In the genomic region with DNA sequence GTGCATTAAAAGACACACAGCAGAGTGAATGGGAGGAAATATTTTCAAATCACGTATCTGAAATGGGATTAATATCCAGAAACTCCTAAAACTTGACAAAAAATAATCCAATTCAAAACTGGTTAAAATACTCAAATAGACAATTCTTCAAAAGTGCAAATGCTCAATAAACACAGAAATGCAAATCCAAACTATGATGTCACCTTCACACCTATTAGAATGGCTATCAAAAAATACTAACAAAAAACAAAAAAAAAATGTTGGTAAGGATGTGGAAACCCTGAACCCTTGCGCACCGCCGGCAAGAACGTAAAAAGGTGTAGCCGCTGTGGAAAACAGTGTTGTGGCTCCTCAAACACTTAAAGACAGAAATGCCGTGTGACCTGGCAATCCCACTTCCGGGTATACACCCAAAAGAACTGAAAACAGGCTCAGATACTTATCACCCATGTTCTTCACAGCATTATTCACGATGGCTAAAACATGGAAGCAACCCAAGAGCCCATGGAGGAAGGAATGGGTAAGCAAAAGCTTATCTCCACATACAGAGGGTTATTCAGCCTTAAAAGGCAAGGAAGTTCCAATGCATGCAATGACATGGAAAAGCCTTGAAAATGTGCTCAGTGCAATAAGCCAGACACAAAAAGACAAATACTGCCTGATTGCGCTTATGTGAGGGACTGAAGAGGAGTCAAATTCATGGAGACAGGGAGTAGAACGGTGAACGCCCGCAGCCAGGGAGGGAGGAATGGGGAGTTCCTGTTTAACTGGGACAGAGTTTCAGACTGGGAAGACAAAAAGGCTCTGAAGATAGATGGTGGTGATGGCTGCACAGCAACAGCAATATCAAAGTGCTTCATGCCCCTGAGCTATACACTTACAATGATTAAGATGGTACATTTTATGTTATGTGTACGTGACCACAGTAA, we compare ENCODE assay signal across 1 cellular context.
A peak's percentile ranks its signal among the peaks of the same experiment; 100 is the strongest.
TF ChIP-seq lines count a peak whose summit lies in the region.

No MANE protein-coding gene starts in this region.

TF ChIP-seq in K562, 482 proteins besides CTCF, POLR2A, EP300 and RAD21 (continued from another document and continues in another):
- TF ChIP-seq, protein P1, sequence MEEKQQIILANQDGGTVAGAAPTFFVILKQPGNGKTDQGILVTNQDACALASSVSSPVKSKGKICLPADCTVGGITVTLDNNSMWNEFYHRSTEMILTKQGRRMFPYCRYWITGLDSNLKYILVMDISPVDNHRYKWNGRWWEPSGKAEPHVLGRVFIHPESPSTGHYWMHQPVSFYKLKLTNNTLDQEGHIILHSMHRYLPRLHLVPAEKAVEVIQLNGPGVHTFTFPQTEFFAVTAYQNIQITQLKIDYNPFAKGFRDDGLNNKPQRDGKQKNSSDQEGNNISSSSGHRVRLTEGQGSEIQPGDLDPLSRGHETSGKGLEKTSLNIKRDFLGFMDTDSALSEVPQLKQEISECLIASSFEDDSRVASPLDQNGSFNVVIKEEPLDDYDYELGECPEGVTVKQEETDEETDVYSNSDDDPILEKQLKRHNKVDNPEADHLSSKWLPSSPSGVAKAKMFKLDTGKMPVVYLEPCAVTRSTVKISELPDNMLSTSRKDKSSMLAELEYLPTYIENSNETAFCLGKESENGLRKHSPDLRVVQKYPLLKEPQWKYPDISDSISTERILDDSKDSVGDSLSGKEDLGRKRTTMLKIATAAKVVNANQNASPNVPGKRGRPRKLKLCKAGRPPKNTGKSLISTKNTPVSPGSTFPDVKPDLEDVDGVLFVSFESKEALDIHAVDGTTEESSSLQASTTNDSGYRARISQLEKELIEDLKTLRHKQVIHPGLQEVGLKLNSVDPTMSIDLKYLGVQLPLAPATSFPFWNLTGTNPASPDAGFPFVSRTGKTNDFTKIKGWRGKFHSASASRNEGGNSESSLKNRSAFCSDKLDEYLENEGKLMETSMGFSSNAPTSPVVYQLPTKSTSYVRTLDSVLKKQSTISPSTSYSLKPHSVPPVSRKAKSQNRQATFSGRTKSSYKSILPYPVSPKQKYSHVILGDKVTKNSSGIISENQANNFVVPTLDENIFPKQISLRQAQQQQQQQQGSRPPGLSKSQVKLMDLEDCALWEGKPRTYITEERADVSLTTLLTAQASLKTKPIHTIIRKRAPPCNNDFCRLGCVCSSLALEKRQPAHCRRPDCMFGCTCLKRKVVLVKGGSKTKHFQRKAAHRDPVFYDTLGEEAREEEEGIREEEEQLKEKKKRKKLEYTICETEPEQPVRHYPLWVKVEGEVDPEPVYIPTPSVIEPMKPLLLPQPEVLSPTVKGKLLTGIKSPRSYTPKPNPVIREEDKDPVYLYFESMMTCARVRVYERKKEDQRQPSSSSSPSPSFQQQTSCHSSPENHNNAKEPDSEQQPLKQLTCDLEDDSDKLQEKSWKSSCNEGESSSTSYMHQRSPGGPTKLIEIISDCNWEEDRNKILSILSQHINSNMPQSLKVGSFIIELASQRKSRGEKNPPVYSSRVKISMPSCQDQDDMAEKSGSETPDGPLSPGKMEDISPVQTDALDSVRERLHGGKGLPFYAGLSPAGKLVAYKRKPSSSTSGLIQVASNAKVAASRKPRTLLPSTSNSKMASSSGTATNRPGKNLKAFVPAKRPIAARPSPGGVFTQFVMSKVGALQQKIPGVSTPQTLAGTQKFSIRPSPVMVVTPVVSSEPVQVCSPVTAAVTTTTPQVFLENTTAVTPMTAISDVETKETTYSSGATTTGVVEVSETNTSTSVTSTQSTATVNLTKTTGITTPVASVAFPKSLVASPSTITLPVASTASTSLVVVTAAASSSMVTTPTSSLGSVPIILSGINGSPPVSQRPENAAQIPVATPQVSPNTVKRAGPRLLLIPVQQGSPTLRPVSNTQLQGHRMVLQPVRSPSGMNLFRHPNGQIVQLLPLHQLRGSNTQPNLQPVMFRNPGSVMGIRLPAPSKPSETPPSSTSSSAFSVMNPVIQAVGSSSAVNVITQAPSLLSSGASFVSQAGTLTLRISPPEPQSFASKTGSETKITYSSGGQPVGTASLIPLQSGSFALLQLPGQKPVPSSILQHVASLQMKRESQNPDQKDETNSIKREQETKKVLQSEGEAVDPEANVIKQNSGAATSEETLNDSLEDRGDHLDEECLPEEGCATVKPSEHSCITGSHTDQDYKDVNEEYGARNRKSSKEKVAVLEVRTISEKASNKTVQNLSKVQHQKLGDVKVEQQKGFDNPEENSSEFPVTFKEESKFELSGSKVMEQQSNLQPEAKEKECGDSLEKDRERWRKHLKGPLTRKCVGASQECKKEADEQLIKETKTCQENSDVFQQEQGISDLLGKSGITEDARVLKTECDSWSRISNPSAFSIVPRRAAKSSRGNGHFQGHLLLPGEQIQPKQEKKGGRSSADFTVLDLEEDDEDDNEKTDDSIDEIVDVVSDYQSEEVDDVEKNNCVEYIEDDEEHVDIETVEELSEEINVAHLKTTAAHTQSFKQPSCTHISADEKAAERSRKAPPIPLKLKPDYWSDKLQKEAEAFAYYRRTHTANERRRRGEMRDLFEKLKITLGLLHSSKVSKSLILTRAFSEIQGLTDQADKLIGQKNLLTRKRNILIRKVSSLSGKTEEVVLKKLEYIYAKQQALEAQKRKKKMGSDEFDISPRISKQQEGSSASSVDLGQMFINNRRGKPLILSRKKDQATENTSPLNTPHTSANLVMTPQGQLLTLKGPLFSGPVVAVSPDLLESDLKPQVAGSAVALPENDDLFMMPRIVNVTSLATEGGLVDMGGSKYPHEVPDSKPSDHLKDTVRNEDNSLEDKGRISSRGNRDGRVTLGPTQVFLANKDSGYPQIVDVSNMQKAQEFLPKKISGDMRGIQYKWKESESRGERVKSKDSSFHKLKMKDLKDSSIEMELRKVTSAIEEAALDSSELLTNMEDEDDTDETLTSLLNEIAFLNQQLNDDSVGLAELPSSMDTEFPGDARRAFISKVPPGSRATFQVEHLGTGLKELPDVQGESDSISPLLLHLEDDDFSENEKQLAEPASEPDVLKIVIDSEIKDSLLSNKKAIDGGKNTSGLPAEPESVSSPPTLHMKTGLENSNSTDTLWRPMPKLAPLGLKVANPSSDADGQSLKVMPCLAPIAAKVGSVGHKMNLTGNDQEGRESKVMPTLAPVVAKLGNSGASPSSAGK (IDR thresholded peaks at IDR 0.05): peak; percentile 95
- TF ChIP-seq, protein P2, sequence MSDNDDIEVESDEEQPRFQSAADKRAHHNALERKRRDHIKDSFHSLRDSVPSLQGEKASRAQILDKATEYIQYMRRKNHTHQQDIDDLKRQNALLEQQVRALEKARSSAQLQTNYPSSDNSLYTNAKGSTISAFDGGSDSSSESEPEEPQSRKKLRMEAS (CRISPR knock-in tag; IDR thresholded peaks at IDR 0.05): peak; percentile 74
- TF ChIP-seq XRCC4 (IDR thresholded peaks at IDR 0.05; ENCODE audit: extremely low read depth, insufficient read depth, insufficient read length) (no peak), TARDBP (IDR thresholded peaks at IDR 0.05) (no peak), POLR3G (IDR thresholded peaks at IDR 0.05; ENCODE audit: extremely low read depth, insufficient read length, insufficient replicate concordance) (no peak), ZNF184 (CRISPR knock-in tag; IDR thresholded peaks at IDR 0.05) (no peak), ZNF668 (CRISPR knock-in tag; IDR thresholded peaks at IDR 0.05) (no peak), MEF2A (IDR thresholded peaks at IDR 0.05; ENCODE audit: control insufficient read depth, low read depth, low read length) (no peak), PRMT5 (CRISPR knock-in tag; IDR thresholded peaks at IDR 0.05) (no peak), KHSRP (IDR thresholded peaks at IDR 0.05) (no peak; the same call in 1 of the 2 replicates), ZC3H8 (IDR thresholded peaks at IDR 0.05) (no peak), ZNF133 (CRISPR knock-in tag; IDR thresholded peaks at IDR 0.05) (no peak), MTA2 (IDR thresholded peaks at IDR 0.05; ENCODE audit: low read depth) (peak; percentile 30; the same call in 1 of the 2 replicates)
- TF ChIP-seq, protein P3, sequence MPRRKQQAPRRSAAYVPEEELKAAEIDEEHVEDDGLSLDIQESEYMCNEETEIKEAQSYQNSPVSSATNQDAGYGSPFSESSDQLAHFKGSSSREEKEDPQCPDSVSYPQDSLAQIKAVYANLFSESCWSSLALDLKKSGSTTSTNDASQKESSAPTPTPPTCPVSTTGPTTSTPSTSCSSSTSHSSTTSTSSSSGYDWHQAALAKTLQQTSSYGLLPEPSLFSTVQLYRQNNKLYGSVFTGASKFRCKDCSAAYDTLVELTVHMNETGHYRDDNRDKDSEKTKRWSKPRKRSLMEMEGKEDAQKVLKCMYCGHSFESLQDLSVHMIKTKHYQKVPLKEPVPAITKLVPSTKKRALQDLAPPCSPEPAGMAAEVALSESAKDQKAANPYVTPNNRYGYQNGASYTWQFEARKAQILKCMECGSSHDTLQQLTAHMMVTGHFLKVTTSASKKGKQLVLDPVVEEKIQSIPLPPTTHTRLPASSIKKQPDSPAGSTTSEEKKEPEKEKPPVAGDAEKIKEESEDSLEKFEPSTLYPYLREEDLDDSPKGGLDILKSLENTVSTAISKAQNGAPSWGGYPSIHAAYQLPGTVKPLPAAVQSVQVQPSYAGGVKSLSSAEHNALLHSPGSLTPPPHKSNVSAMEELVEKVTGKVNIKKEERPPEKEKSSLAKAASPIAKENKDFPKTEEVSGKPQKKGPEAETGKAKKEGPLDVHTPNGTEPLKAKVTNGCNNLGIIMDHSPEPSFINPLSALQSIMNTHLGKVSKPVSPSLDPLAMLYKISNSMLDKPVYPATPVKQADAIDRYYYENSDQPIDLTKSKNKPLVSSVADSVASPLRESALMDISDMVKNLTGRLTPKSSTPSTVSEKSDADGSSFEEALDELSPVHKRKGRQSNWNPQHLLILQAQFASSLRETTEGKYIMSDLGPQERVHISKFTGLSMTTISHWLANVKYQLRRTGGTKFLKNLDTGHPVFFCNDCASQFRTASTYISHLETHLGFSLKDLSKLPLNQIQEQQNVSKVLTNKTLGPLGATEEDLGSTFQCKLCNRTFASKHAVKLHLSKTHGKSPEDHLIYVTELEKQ (CRISPR knock-in tag; IDR thresholded peaks at IDR 0.05): no peak
- TF ChIP-seq, protein P4, sequence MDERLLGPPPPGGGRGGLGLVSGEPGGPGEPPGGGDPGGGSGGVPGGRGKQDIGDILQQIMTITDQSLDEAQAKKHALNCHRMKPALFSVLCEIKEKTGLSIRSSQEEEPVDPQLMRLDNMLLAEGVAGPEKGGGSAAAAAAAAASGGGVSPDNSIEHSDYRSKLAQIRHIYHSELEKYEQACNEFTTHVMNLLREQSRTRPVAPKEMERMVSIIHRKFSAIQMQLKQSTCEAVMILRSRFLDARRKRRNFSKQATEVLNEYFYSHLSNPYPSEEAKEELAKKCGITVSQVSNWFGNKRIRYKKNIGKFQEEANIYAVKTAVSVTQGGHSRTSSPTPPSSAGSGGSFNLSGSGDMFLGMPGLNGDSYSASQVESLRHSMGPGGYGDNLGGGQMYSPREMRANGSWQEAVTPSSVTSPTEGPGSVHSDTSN (CRISPR knock-in tag; IDR thresholded peaks at IDR 0.05; ENCODE audit: low read depth): no peak
- TF ChIP-seq, protein P4 (tag; conservative IDR thresholded peaks at IDR 0.05; ENCODE audit: low read depth): 0 out of 2 replicates have a peak, but pooled peaks have one; percentile 22
- TF ChIP-seq, protein P5, sequence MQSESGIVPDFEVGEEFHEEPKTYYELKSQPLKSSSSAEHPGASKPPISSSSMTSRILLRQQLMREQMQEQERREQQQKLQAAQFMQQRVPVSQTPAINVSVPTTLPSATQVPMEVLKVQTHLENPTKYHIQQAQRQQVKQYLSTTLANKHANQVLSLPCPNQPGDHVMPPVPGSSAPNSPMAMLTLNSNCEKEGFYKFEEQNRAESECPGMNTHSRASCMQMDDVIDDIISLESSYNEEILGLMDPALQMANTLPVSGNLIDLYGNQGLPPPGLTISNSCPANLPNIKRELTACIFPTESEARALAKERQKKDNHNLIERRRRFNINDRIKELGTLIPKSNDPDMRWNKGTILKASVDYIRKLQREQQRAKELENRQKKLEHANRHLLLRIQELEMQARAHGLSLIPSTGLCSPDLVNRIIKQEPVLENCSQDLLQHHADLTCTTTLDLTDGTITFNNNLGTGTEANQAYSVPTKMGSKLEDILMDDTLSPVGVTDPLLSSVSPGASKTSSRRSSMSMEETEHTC (IDR thresholded peaks at IDR 0.05): no peak
- TF ChIP-seq, protein P6, sequence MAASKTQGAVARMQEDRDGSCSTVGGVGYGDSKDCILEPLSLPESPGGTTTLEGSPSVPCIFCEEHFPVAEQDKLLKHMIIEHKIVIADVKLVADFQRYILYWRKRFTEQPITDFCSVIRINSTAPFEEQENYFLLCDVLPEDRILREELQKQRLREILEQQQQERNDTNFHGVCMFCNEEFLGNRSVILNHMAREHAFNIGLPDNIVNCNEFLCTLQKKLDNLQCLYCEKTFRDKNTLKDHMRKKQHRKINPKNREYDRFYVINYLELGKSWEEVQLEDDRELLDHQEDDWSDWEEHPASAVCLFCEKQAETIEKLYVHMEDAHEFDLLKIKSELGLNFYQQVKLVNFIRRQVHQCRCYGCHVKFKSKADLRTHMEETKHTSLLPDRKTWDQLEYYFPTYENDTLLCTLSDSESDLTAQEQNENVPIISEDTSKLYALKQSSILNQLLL (CRISPR knock-in tag; IDR thresholded peaks at IDR 0.05; ENCODE audit: borderline replicate concordance): no peak
